Comparison of ENCODE assay signal across 40 cellular contexts in genomic region chr9:37749129-37749528, GRCh38.
"Had no signal": no experiment of that assay in that cellular context is flagged by ENCODE, and none has a peak within 500 bp of the region (broad histone marks: within the 10 kb centered on the region; RNA-seq: fewer than 3 reads in every experiment).

No MANE protein-coding gene starts in this region.

- ATAC-seq: activated CD8-positive, alpha-beta T cell treated with anti-CD3 and anti-CD28 coated beads for 36 hours; activated naive CD4-positive, alpha-beta T cell treated with anti-CD3 and anti-CD28 coated beads, Interleukin-2, amount 50 U/mL, for 72 hours; activated T-cell treated with anti-CD3 and anti-CD28 coated beads, Interleukin-2, amount 50 U/mL, for 4 hours; activated T-cell treated with anti-CD3 and anti-CD28 coated beads, Interleukin-2, amount 50 U/mL, for 72 hours; activated T-helper 17 cell treated with anti-CD3 and anti-CD28 coated beads, Interleukin-2, amount 50 U/mL, for 72 hours; body of pancreas had no signal

- H3K9me3 ChIP-seq: adrenal gland, body of pancreas, breast epithelium had no signal

- H3K4me3 Mint-ChIP-seq: activated B cell treated with CpG ODN at 0.5 μM for 24 hours; activated CD4-positive, alpha-beta memory T cell treated with anti-CD3 and anti-CD28 coated beads for 36 hours; activated CD4-positive, alpha-beta T cell treated with anti-CD3 and anti-CD28 coated beads, Interleukin-2, amount 10 ng/mL, durations not matched to agents 24 days and 14 days; activated CD8-positive, alpha-beta T cell treated with anti-CD3 and anti-CD28 coated beads for 36 hours; activated naive CD4-positive, alpha-beta T cell treated with anti-CD3 and anti-CD28 coated beads for 36 hours; activated naive CD8-positive, alpha-beta T cell treated with anti-CD3 and anti-CD28 coated beads for 36 hours; activated T-cell treated with anti-CD3 and anti-CD28 coated beads, Interleukin-2, amount 50 U/mL, for 4 hours; activated T-cell treated with anti-CD3 and anti-CD28 coated beads, Interleukin-2, amount 50 U/mL, for 72 hours; activated T-helper 1 cell treated with anti-CD3 and anti-CD28 coated beads, Interleukin-12 subunit alpha, Interleukin-12 subunit beta, Interleukin-2, Interleukin-4 antibody, amounts not matched to agents 30 ng/mL and 10 ng/mL and 1 ng/mL, durations not matched to agents 14 hours and 24 hours and 36 hours; activated T-helper 17 cell treated with anti-CD3 and anti-CD28 coated beads, Interleukin-2, amount 50 U/mL, for 72 hours; central memory CD8-positive, alpha-beta T cell; T-helper 1 cell treated with Interleukin-12 subunit alpha and Interleukin-12 subunit beta and Interleukin-4 antibody, amounts not matched to agents 30 μg/mL and 1 μg/mL, for 36 hours; T-helper 2 cell treated with Interferon-gamma antibody and Interleukin-4, amounts not matched to agents 5 μg/mL and 100 μg/mL, for 36 hours had no signal

- H3K27me3 Mint-ChIP-seq: activated B cell treated with CpG ODN at 0.5 μM for 24 hours; activated CD4-positive, alpha-beta memory T cell treated with anti-CD3 and anti-CD28 coated beads for 36 hours; activated CD4-positive, alpha-beta T cell treated with anti-CD3 and anti-CD28 coated beads, Interleukin-2, amount 10 ng/mL, durations not matched to agents 24 days and 14 days; activated CD8-positive, alpha-beta T cell treated with anti-CD3 and anti-CD28 coated beads for 36 hours; activated naive CD8-positive, alpha-beta T cell treated with anti-CD3 and anti-CD28 coated beads for 36 hours; activated T-helper 17 cell treated with anti-CD3 and anti-CD28 coated beads, Interleukin-2, amount 50 U/mL, for 72 hours; central memory CD8-positive, alpha-beta T cell had no signal

- DNase-seq: activated B cell treated with CpG ODN at 0.5 μM for 24 hours; activated CD4-positive, alpha-beta memory T cell treated with anti-CD3 and anti-CD28 coated beads for 36 hours; activated CD4-positive, alpha-beta T cell treated with anti-CD3 and anti-CD28 coated beads for 4 hours; activated CD4-positive, alpha-beta T cell treated with anti-CD3 and anti-CD28 coated beads, Interleukin-2, amount 10 ng/mL, durations not matched to agents 24 days and 14 days; activated CD4-positive, alpha-beta T cell treated with anti-CD3 and anti-CD28 coated beads, Interleukin-2, amount 50 U/mL, for 1 hour; activated CD4-positive, alpha-beta T cell treated with anti-CD3 and anti-CD28 coated beads, Interleukin-2, amount 50 U/mL, for 4 hours; activated CD4-positive, CD25-positive, alpha-beta regulatory T cell treated with anti-CD3 and anti-CD28 coated beads, Interleukin-2, amount 50 U/mL, for 72 hours; activated CD8-positive, alpha-beta memory T cell treated with anti-CD3 and anti-CD28 coated beads, Interleukin-2, amount 50 U/mL, for 4 hours; activated CD8-positive, alpha-beta T cell treated with anti-CD3 and anti-CD28 coated beads for 36 hours; activated effector memory CD4-positive, alpha-beta T cell treated with anti-CD3 and anti-CD28 coated beads, Interleukin-2, amount 50 U/mL, for 16 hours; activated gamma-delta T cell treated with Interleukin-2 at 50 U/mL for 16 hours; activated naive CD4-positive, alpha-beta T cell; activated naive CD4-positive, alpha-beta T cell treated with anti-CD3 and anti-CD28 coated beads for 36 hours; activated naive CD4-positive, alpha-beta T cell treated with anti-CD3 and anti-CD28 coated beads, Interleukin-2, amount 50 U/mL, for 16 hours; activated naive CD8-positive, alpha-beta T cell treated with anti-CD3 and anti-CD28 coated beads for 36 hours; activated T-cell treated with anti-CD3 and anti-CD28 coated beads for 4 hours; activated T-cell treated with anti-CD3 and anti-CD28 coated beads, Interleukin-2, amount 50 U/mL, for 1 hour; activated T-cell treated with anti-CD3 and anti-CD28 coated beads, Interleukin-2, amount 50 U/mL, for 4 hours; activated T-cell treated with anti-CD3 and anti-CD28 coated beads, Interleukin-2, amount 50 U/mL, for 72 hours; adrenal gland; amniotic stem cell; aorta; body of pancreas; brain microvascular endothelial cell; caudate nucleus; cerebellar nuclear complex; T-helper 1 cell; T-helper 2 cell; T-helper 9 cell had no signal

- H3K27ac ChIP-seq: adrenal gland, body of pancreas, brain microvascular endothelial cell, breast epithelium, cardiac muscle cell, VCaP had no signal

- H3K36me3 ChIP-seq: adrenal gland, brain microvascular endothelial cell, breast epithelium, cardiac muscle cell had no signal

- H3K27ac Mint-ChIP-seq: activated B cell treated with CpG ODN at 0.5 μM for 24 hours; activated CD4-positive, alpha-beta memory T cell treated with anti-CD3 and anti-CD28 coated beads for 36 hours; activated CD4-positive, alpha-beta T cell treated with anti-CD3 and anti-CD28 coated beads, Interleukin-2, amount 10 ng/mL, durations not matched to agents 24 days and 14 days; activated CD8-positive, alpha-beta T cell treated with anti-CD3 and anti-CD28 coated beads for 36 hours; activated naive CD4-positive, alpha-beta T cell treated with anti-CD3 and anti-CD28 coated beads for 36 hours; activated naive CD4-positive, alpha-beta T cell treated with anti-CD3 and anti-CD28 coated beads, Interleukin-2, amount 50 U/mL, for 72 hours; activated naive CD8-positive, alpha-beta T cell treated with anti-CD3 and anti-CD28 coated beads for 36 hours; activated T-cell treated with anti-CD3 and anti-CD28 coated beads, Interleukin-2, amount 50 U/mL, for 72 hours; activated T-helper 1 cell treated with anti-CD3 and anti-CD28 coated beads, Interleukin-12 subunit alpha, Interleukin-12 subunit beta, Interleukin-2, Interleukin-4 antibody, amounts not matched to agents 30 ng/mL and 10 ng/mL and 1 ng/mL, durations not matched to agents 14 hours and 24 hours and 36 hours; activated T-helper 17 cell treated with anti-CD3 and anti-CD28 coated beads, Interleukin-2, amount 50 U/mL, for 72 hours; T-helper 1 cell treated with Interleukin-12 subunit alpha and Interleukin-12 subunit beta and Interleukin-4 antibody, amounts not matched to agents 30 μg/mL and 1 μg/mL, for 36 hours; T-helper 2 cell treated with Interferon-gamma antibody and Interleukin-4, amounts not matched to agents 5 μg/mL and 100 μg/mL, for 36 hours had no signal

- H3K36me3 Mint-ChIP-seq: activated CD4-positive, alpha-beta memory T cell treated with anti-CD3 and anti-CD28 coated beads for 36 hours had no signal

- H3K9me3 Mint-ChIP-seq: activated B cell treated with CpG ODN at 0.5 μM for 24 hours; activated CD4-positive, alpha-beta memory T cell treated with anti-CD3 and anti-CD28 coated beads for 36 hours; activated naive CD4-positive, alpha-beta T cell treated with anti-CD3 and anti-CD28 coated beads for 36 hours; activated T-cell treated with anti-CD3 and anti-CD28 coated beads, Interleukin-2, amount 50 U/mL, for 4 hours; activated T-helper 1 cell treated with anti-CD3 and anti-CD28 coated beads, Interleukin-12 subunit alpha, Interleukin-12 subunit beta, Interleukin-2, Interleukin-4 antibody, amounts not matched to agents 30 ng/mL and 10 ng/mL and 1 ng/mL, durations not matched to agents 14 hours and 24 hours and 36 hours; activated T-helper 17 cell treated with anti-CD3 and anti-CD28 coated beads, Interleukin-2, amount 50 U/mL, for 72 hours; central memory CD8-positive, alpha-beta T cell had no signal

- FAIRE-seq: astrocyte, TTC549 had no signal

- H3K27me3 ChIP-seq: adrenal gland, body of pancreas, brain microvascular endothelial cell, breast epithelium, cardiac muscle cell had no signal

- H3K4me3 ChIP-seq: adrenal gland, body of pancreas, breast epithelium, cardiac muscle cell had no signal

- H3K4me1 ChIP-seq: breast epithelium had no signal
